ENCODE assay signal across 11 cellular contexts in genomic region chr2:44938287-44939073, GRCh38. TPM values are rescaled to one million over a fixed set of nuclear protein-coding genes. Genes with fewer than 3 reads are reported as not detected.
DNase-seq lines count a peak whose midpoint lies in the region; ATAC-seq and TF ChIP-seq lines count a peak whose summit lies in the region.
"Had no signal": no experiment of that assay in that cellular context is flagged by ENCODE, and none has a peak within 500 bp of the region (broad histone marks: within the 10 kb centered on the region; RNA-seq: fewer than 3 reads in every experiment).

No MANE protein-coding gene starts in this region.

- H3K79me2 ChIP-seq in ACC112 (ENCODE audit: control insufficient read depth, insufficient read depth, low read length, unreplicated experiment) (no peaks in the 10 kb centered on the region), H9 (ENCODE audit: insufficient read depth, low read length) (no peaks in the 10 kb centered on the region)

- H3K9me3 Mint-ChIP-seq in H9 (no peaks in the 10 kb centered on the region; a peak in 1 of 5 replicates), T-cell (no peaks in the 10 kb centered on the region)

- H2BK12ac ChIP-seq in H9 (ENCODE audit: insufficient read length, low read depth, low read length): no peak overlapping the region

- H3K18ac ChIP-seq in H9 (ENCODE audit: insufficient read length, low read depth, low read length): no peak overlapping the region

- H3K56ac ChIP-seq in H9 (ENCODE audit: insufficient read length, low read depth, low read length): no peak overlapping the region

- H3K14ac ChIP-seq in H9 (ENCODE audit: insufficient read depth, low read length): no peak overlapping the region; the same call in 1 of the 2 replicates

- H2BK15ac ChIP-seq in H9 (ENCODE audit: low read depth, low read length): no peak overlapping the region

- H4K8ac ChIP-seq in H9 (replicated peaks; ENCODE audit: insufficient read length, low read depth, low read length): no peak overlapping the region

- no peaks in the 10 kb centered on the region for H3K79me1 ChIP-seq in H9 (ENCODE audit: insufficient read depth, low read depth, low read length, poor library complexity, severe bottlenecking)

- no peak overlapping the region for H3K23ac ChIP-seq in H9 (ENCODE audit: insufficient read length, low read depth, low read length)

- no peak overlapping the region for H4K91ac ChIP-seq in H9 (ENCODE audit: insufficient read length, low read depth, low read length)

- H3K4me1 ChIP-seq in ACC112 (ENCODE audit: control insufficient read depth, insufficient read depth, low read length, unreplicated experiment): no peaks in the 10 kb centered on the region
- H3K4me1 ChIP-seq in H9 (ENCODE audit: insufficient read depth, low read length): peaks cover 6% of the 10 kb centered on the region
- peaks cover 23% of the 10 kb centered on the region for H3K4me1 ChIP-seq in mesodermal cell (ENCODE audit: control insufficient read depth, insufficient read depth, low read length, poor library complexity, severe bottlenecking)

- H3K4me3 ChIP-seq in ACC112 (ENCODE audit: low read depth, low read length) (peak overlapping the region; percentile 70), mesodermal cell (ENCODE audit: extremely low read depth, insufficient read depth, low read length, poor library complexity, severe bottlenecking) (peak overlapping the region; percentile 8)

- no peak overlapping the region for H3K9ac ChIP-seq in H9 (ENCODE audit: extremely low read depth, insufficient read length, low read length)

- peaks cover 29% of the 10 kb centered on the region for H3K23me2 ChIP-seq in H9 (ENCODE audit: insufficient read length, low read depth, low read length, poor library complexity, severe bottlenecking)

- H3K36me3 Mint-ChIP-seq in H9 (ENCODE audit: insufficient read depth in 1 of 3, low read depth in 3 of 3): no peaks in the 10 kb centered on the region
- H3K36me3 Mint-ChIP-seq in T-cell: no peaks in the 10 kb centered on the region

- H3K36me3 ChIP-seq in ACC112 (ENCODE audit: insufficient read depth, low read length): no peaks in the 10 kb centered on the region
- H3K36me3 ChIP-seq in mesodermal cell (ENCODE audit: control insufficient read depth, insufficient read depth, low read length): no peaks in the 10 kb centered on the region

- H4K20me1 ChIP-seq in H9 (ENCODE audit: control insufficient read depth, insufficient read depth, insufficient read length): peaks cover 6% of the 10 kb centered on the region

- H2AFZ ChIP-seq in ACC112 (ENCODE audit: low read length, unreplicated experiment) (no peak overlapping the region), H9 (ENCODE audit: low read length) (no peak overlapping the region)

- H3K4me3 Mint-ChIP-seq in H9 (peak overlapping the region; percentile 55 to 78), T-cell (peak overlapping the region in 1 of 3 donors; percentile 37)

- POLR2A ChIA-PET in T-cell (lab: Charles Lee): no interaction called here

- H3K27ac ChIP-seq in ACC112 (ENCODE audit: low read depth, low read length): no peak overlapping the region
- H3K27ac ChIP-seq in H9 (ENCODE audit: insufficient read length, low read depth, low read length): no peak overlapping the region
- no peak overlapping the region for H3K27ac ChIP-seq in mesodermal cell (ENCODE audit: low read depth, low read length, severe bottlenecking)

- H4K5ac ChIP-seq in H9 (ENCODE audit: insufficient read length, low read depth, low read length): no peak overlapping the region

- H3K4me1 Mint-ChIP-seq in H9: peaks cover 50 to 66% of the 10 kb centered on the region in 2 experiments
- H3K4me1 Mint-ChIP-seq in T-cell: peaks cover 44 to 61% (median 54%) of the 10 kb centered on the region in 3 donors

- H3K27ac Mint-ChIP-seq in H9: no peak overlapping the region
- H3K27ac Mint-ChIP-seq in T-cell: no peak overlapping the region

- peak overlapping the region; percentile 55 for H3K4me2 ChIP-seq in H9 (ENCODE audit: insufficient read depth, insufficient read length, low read length)

- ATAC-seq in GM18519 (IDR thresholded peaks at IDR 0.05; ENCODE audit: low FRiP score, unreplicated experiment): no peak
- no peak for ATAC-seq in T-cell (replicated peaks in 1 of 4)

- H3K4ac ChIP-seq in H9 (ENCODE audit: low read depth, low read length): no peak overlapping the region

- CTCF ChIA-PET in T-cell (lab: Charles Lee): interaction anchor here in 1 of 2 donors (0.6 kb wide), 1 partner anchor 33 kb away, joined by 4 read pairs; no protein-coding TSS in a partner anchor

- H3K9me3 ChIP-seq in H9 (ENCODE audit: control insufficient read depth, low read depth, low read length) (no peaks in the 10 kb centered on the region), mesodermal cell (ENCODE audit: control insufficient read depth, low read length) (no peaks in the 10 kb centered on the region)

- no peak overlapping the region for H2BK20ac ChIP-seq in H9 (ENCODE audit: low read depth, low read length, poor library complexity, severe bottlenecking)

- H2AK5ac ChIP-seq in H9 (ENCODE audit: insufficient read length, low read length): no peak overlapping the region

- peak; percentile 73 for DNase-seq in H9
- peak; percentile 59 for DNase-seq in astrocyte of the hippocampus (ENCODE audit: low read depth, low spot score)
- DNase-seq in activated gamma-delta T cell treated with Interleukin-2 at 50 U/mL for 16 hours: no peak
- no peak for DNase-seq in T-cell
- DNase-seq in NOMO-1 treated with dmso at 0.1 percent for 144 hours (lab: John Stamatoyannopoulos, UW; ENCODE audit: unreplicated experiment): no peak

- H2BK120ac ChIP-seq in H9 (ENCODE audit: low read depth, low read length, poor library complexity, severe bottlenecking): no peak overlapping the region

- H3T11ph ChIP-seq in H9 (ENCODE audit: low read length): no peak overlapping the region

- WGBS in H9 (ENCODE audit: extremely low coverage, insufficient read length, low lambda C conversion rate): no CpG with 5 or more reads among the region's 59 CpGs
- 1% methylated on average over 43 to 48 of the region's 59 CpGs for WGBS in mesodermal cell (ENCODE audit: insufficient coverage in 2 of 2), 2 experiments

- TF ChIP-seq CTCF in H9 (conservative IDR thresholded peaks at IDR 0.05): no peak

- H3K27me3 Mint-ChIP-seq in H9 (ENCODE audit: low read depth) (peaks cover 99% of the 10 kb centered on the region), T-cell (peaks cover 47 to 73% of the 10 kb centered on the region in 2 donors)

- no peak overlapping the region for H2BK5ac ChIP-seq in H9 (ENCODE audit: insufficient read length, low read length)

- H3K27me3 ChIP-seq in ACC112 (ENCODE audit: insufficient read depth, low read length) (peaks cover 98% of the 10 kb centered on the region), H9 (ENCODE audit: insufficient read depth, low read length) (peaks cover 85% of the 10 kb centered on the region)

RNA-seq across cellular contexts. Expression of gene SIX3, which starts 3.0 kb away (rescaled TPM):
- total RNA-seq in H9 (2021): 0.35 and 0.55 TPM in 2 replicates
- polyA plus RNA-seq in mesodermal cell (2013, experiment 1 of 2): not detected
- not detected for polyA plus RNA-seq in mesodermal cell (2013, experiment 2 of 2)
- total RNA-seq in T-cell: under 1 TPM in 1 of 5 donors, not detected in 4; 0.23 TPM
- total RNA-seq: mucosa of gallbladder, RPMI7951, subcutaneous adipose tissue had no signal

Comparison
In these comparisons a context has a peak if more than half of its experiments do, and no peak if none do; other contexts are left out.
1. DNase-seq: peak in H9 (single experiment) and astrocyte of the hippocampus (single experiment); none in activated gamma-delta T cell treated with Interleukin-2 at 50 U/mL for 16 hours (single experiment), T-cell (0 of 34) and NOMO-1 treated with dmso at 0.1 percent for 144 hours (single experiment).